ENCODE assay signal across 8 cellular contexts in the genomic region with DNA sequence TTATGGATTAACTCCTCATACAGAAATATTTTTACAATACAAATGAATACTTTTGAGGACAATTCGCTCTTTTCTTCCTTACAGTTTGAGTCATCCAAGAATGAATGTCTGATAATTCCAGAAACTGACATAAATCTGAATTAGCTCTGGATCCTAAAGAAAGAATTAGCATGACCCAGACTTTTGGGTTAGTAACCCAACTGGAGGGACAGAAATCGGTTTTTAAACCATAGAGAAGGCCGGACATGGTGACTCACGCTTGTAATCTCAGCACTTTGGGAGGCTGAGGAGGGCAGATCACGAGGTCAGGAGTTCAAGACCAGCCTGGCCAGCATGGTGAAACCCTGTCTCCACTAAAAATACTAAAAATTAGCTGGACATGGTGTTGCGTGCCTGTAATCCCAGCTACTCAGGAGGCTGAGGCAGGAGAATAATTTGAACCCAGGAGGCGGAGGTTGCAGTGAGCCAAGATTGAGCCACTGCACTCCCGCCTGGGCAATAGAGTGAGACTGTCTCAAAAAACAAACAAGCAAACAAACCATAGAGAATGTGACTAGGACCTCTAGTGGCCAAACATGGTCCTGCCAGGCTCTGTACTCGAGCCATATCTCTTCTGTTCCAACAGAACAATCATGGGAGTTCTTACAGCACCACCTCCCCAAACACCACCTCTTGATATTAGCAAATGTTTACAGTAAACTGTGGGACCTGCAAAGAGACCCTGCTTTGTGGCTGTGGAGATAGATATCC. TPM values are rescaled to one million over a fixed set of nuclear protein-coding genes. Genes with fewer than 3 reads are reported as not detected.
A peak's percentile ranks its signal among the peaks of the same experiment; 100 is the strongest.
DNase-seq lines count a peak whose midpoint lies in the region; ATAC-seq and TF ChIP-seq lines count a peak whose summit lies in the region.

No MANE protein-coding gene starts in this region.

- DNase-seq in GM10248 (ENCODE audit: extremely low spot score) (peak; percentile 32), right lobe of liver (no peak), lower leg skin (ENCODE audit: low spot score in 2 of 2) (no peak), NCI-H774 (lab: John Stamatoyannopoulos, UW) (no peak), HPDE6-E6E7 (ENCODE audit: extremely low spot score) (no peak), NCI-H226 (no peak)

- no peaks in the 10 kb centered on the region for H3F3A ChIP-seq in SU-DHL-6 (ENCODE audit: insufficient read depth)

- CTCF ChIA-PET in GM10248 (lab: Yijun Ruan, JAX), result interaction anchor here (1.0 to 3.0 kb wide), 14 partner anchors 9 to 101 kb away, joined by 3 to 24 read pairs (median 4); no protein-coding TSS in a partner anchor

- H3K79me2 ChIP-seq in SU-DHL-6 (ENCODE audit: insufficient read depth, low read length), result no peaks in the 10 kb centered on the region

- ATAC-seq in HG02759 (IDR thresholded peaks at IDR 0.05; ENCODE audit: unreplicated experiment) (peak; percentile 67), right lobe of liver (peak; percentile 10 to 71 (median 36))

- POLR2A ChIA-PET in GM10248 (lab: Yijun Ruan, JAX), result no interaction called here

- H3K36me3 ChIP-seq in SU-DHL-6 (ENCODE audit: low read length) (no peaks in the 10 kb centered on the region), right lobe of liver (no peaks in the 10 kb centered on the region)

- no peak overlapping the region for H3K9ac ChIP-seq in SU-DHL-6 (ENCODE audit: low read length)

- no peaks in the 10 kb centered on the region for H4K20me1 ChIP-seq in SU-DHL-6 (ENCODE audit: low read depth, low read length)

- H3K27ac ChIP-seq in SU-DHL-6 (ENCODE audit: low read depth, low read length) (no peak overlapping the region), right lobe of liver (peak overlapping the region; percentile 20 to 94 (median 86))

- H3K9me3 ChIP-seq in SU-DHL-6 (ENCODE audit: insufficient read depth, low read length) (no peaks in the 10 kb centered on the region), right lobe of liver (no peaks in the 10 kb centered on the region)

- no peak overlapping the region for H3K4me3 ChIP-seq in SU-DHL-6 (ENCODE audit: insufficient read depth, low read length, poor library complexity, severe bottlenecking)
- H3K4me3 ChIP-seq in right lobe of liver, result no peak overlapping the region
- H3K4me3 ChIP-seq in lower leg skin (ENCODE audit: low read depth, poor library complexity, severe bottlenecking), result no peak overlapping the region

- H3K9me2 ChIP-seq in SU-DHL-6 (replicated peaks; ENCODE audit: insufficient read depth, low read length), result no peaks in the 10 kb centered on the region

- TF ChIP-seq CTCF in GM10248 (IDR thresholded peaks at IDR 0.05; ENCODE audit: control extremely low read depth, extremely low read depth, low read depth, missing control alignments) (peak; percentile 58), SU-DHL-6 (IDR thresholded peaks at IDR 0.05; ENCODE audit: insufficient read depth, low read length, poor library complexity, severe bottlenecking) (peak; percentile 36), right lobe of liver (IDR thresholded peaks at IDR 0.05) (peak; percentile 42 to 65 (median 62)), lower leg skin (IDR thresholded peaks at IDR 0.05) (no peak)

- no peaks in the 10 kb centered on the region for H3K27me3 ChIP-seq in SU-DHL-6 (ENCODE audit: low read length)
- no peaks in the 10 kb centered on the region for H3K27me3 ChIP-seq in right lobe of liver

- peaks cover 0 to 49% (median 16%) of the 10 kb centered on the region in 4 donors for H3K4me1 ChIP-seq in right lobe of liver

- intact Hi-C loops in right lobe of liver (cut with DNase I), result loop anchor here in 1 of 2 donors (5.0 kb wide), 1 partner anchor 42 kb away; a partner anchor contains a TSS
- intact Hi-C loops in lower leg skin (cut with DNase I; ENCODE audit: low total_unique reads), result no loop called here

- H3K4me2 ChIP-seq in SU-DHL-6 (ENCODE audit: low read depth, low read length, poor library complexity, severe bottlenecking), result no peak overlapping the region

- 59% methylated on average over 9 of the region's 9 CpGs for WGBS in right lobe of liver (ENCODE audit: insufficient coverage, low coverage, low lambda C conversion rate, missing lambda C conversion rate)
- WGBS in lower leg skin, 2 donors, result 76 to 85% methylated on average over 9 of the region's 9 CpGs

- no peak overlapping the region for H2AFZ ChIP-seq in SU-DHL-6 (ENCODE audit: low read depth, low read length, severe bottlenecking)

- TF ChIP-seq POLR2A in right lobe of liver (IDR thresholded peaks at IDR 0.05) (no peak), lower leg skin (IDR thresholded peaks at IDR 0.05) (no peak)

RNA-seq across cellular contexts. Expression of a gene that starts 44.8 kb away (rescaled TPM):
- total RNA-seq in right lobe of liver (10 to 100 TPM in 5 of 6 experiments, 1 to 10 TPM in 1; 9.6 to 38.0 (median 18.8) TPM), lower leg skin (10 to 100 TPM in 3 of 4 donors, 1 to 10 TPM in 1; 9.1 to 19.8 (median 15.1) TPM)

Comparison
In these comparisons a context has a peak if more than half of its experiments do, and no peak if none do; other contexts are left out.
1. CTCF ChIP-seq: peak in GM10248 (single experiment), SU-DHL-6 (single experiment) and right lobe of liver (4 of 4); none in lower leg skin (0 of 3).